In the genomic region with DNA sequence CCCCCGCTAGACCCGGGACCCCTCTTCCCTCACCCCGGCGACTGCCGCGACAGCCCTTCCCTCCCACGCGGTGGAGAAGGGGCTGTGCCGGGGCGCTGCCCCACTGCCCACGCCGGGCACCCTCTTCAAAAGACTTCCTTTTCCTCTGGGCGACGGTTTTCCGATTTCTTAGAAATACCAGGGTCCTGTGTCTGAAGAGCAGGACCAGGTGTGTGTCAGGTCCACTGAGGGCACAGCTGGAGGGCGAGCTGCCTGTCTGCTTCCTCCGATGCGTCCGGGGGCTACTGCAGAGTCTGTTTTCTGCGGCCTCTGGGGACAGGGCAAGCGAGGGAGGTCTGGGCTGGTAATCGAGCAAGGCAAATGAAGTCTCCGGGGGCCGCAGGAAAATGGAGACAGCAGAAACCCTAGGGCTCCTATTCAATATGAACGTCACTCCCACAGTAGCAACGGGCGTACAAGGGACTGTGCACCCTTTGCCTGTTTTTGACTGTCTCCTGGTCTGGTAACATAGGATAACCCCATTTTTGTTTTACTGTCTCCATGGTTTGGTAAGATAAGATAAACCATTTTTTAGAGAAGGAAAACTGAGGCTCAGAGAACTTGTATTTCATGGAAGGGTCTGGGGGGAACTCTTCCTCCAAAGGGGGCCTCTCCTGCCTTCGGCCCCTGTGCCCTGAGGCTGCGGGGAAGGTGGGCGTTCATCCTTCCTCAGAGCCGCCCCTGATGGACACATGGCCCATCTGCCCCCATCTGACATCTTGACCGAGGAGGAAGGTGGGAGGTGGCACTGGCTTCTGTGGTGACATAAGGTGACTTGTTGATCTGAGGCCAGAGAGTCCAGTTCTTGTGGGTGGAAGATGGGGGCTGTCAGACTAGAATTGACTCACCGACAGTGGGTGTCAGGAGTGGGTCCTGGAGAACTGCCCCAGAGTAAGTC, we compare ENCODE assay signal across 8 cellular contexts. TPM values are rescaled to one million over a fixed set of nuclear protein-coding genes. Genes with fewer than 3 reads are reported as not detected.
DNase-seq lines count a peak whose midpoint lies in the region; ATAC-seq, FAIRE-seq and TF ChIP-seq lines count a peak whose summit lies in the region.

No MANE protein-coding gene starts in this region.

- peak; percentile 88 for FAIRE-seq in GM12892 (lab: Jason Lieb, UNC)

- H3K4me1 ChIP-seq in mucosa of rectum (ENCODE audit: control insufficient read depth in 2 of 2, insufficient read depth in 2 of 2, low read length in 2 of 2), result peaks cover 10 to 17% of the 10 kb centered on the region in 2 donors

- in situ Hi-C loops in astrocyte of the spinal cord (cut with HindIII; ENCODE audit: low sequenced_read_pairs), result no loop called here
- in situ Hi-C loops in G401 (cut with HindIII; ENCODE audit: low sequenced_read_pairs), result no loop called here

- no peak for TF ChIP-seq POLR2A in GM12892 (IDR thresholded peaks at IDR 0.05; ENCODE audit: low read depth, low read length)

- H3K27ac ChIP-seq in mucosa of rectum (ENCODE audit: low read depth in 2 of 2, low read length in 2 of 2) (peak overlapping the region; percentile 70 to 81), WERI-Rb-1 (no peak overlapping the region)

- H3K36me3 ChIP-seq in mucosa of rectum (ENCODE audit: control insufficient read depth in 2 of 2, insufficient read depth in 2 of 2, low read length in 2 of 2) (no peaks in the 10 kb centered on the region), WERI-Rb-1 (no peaks in the 10 kb centered on the region)

- H3K9ac ChIP-seq in mucosa of rectum (ENCODE audit: low read depth in 1 of 2, low read length in 2 of 2), result peak overlapping the region; percentile 43 to 82

- TF ChIP-seq CTCF in astrocyte of the spinal cord (IDR thresholded peaks at IDR 0.05; ENCODE audit: low read depth, low read length), result no peak
- TF ChIP-seq CTCF in WERI-Rb-1 (IDR thresholded peaks at IDR 0.05; ENCODE audit: low read depth, low read length), result no peak

- DNase-seq in GM12892 (ENCODE audit: insufficient read length), result no peak
- no peak for DNase-seq in astrocyte of the spinal cord (ENCODE audit: low read depth, low spot score)
- DNase-seq in G401 (ENCODE audit: low spot score), result no peak
- DNase-seq in WERI-Rb-1, result no peak

- peak overlapping the region; percentile 53 for H3K4me3 ChIP-seq in astrocyte of the spinal cord (ENCODE audit: low read depth, low read length)
- H3K4me3 ChIP-seq in mucosa of rectum (ENCODE audit: low read length in 2 of 2), result peak overlapping the region; percentile 71 to 73
- no peak overlapping the region for H3K4me3 ChIP-seq in WERI-Rb-1 (ENCODE audit: low read depth, low read length)

- H3K9me3 ChIP-seq in mucosa of rectum (ENCODE audit: control insufficient read depth in 2 of 2, low read length in 2 of 2), result no peaks in the 10 kb centered on the region
- H3K9me3 ChIP-seq in WERI-Rb-1 (ENCODE audit: severe bottlenecking), result no peaks in the 10 kb centered on the region

- ATAC-seq in HG03520 (IDR thresholded peaks at IDR 0.05; ENCODE audit: unreplicated experiment) (peak; percentile 7), HG03175 (IDR thresholded peaks at IDR 0.05; ENCODE audit: unreplicated experiment) (no peak), GM21717 (IDR thresholded peaks at IDR 0.05; ENCODE audit: unreplicated experiment) (no peak)

- H3K27me3 ChIP-seq in mucosa of rectum (ENCODE audit: control insufficient read depth in 2 of 2, insufficient read depth in 2 of 2, low read length in 2 of 2), result no peaks in the 10 kb centered on the region
- peaks cover 91% of the 10 kb centered on the region for H3K27me3 ChIP-seq in WERI-Rb-1 (ENCODE audit: insufficient read depth, low read depth, severe bottlenecking)

RNA-seq across cellular contexts. Expression of a gene that starts 1.0 kb away (rescaled TPM):
- 24.1 TPM for polyA plus RNA-seq in GM12892 (2012; ENCODE audit: missing spikeins)
- not detected in 2 replicates for total RNA-seq in G401 (2014; rRNA removed; shearing (Covaris generic))
